12 cellular contexts compared by ENCODE assay signal in genomic region chrX:12891915-12892506, GRCh38. TPM values are rescaled to one million over a fixed set of nuclear protein-coding genes. Genes with fewer than 3 reads are reported as not detected.
DNase-seq lines count a peak whose midpoint lies in the region; ATAC-seq and TF ChIP-seq lines count a peak whose summit lies in the region.
"Had no signal": no experiment of that assay in that cellular context is flagged by ENCODE, and none has a peak within 500 bp of the region (broad histone marks: within the 10 kb centered on the region; RNA-seq: fewer than 3 reads in every experiment).

No MANE protein-coding gene starts in this region.

- H3K4me3 Mint-ChIP-seq in activated CD8-positive, alpha-beta T cell treated with anti-CD3 and anti-CD28 coated beads for 36 hours: no peak overlapping the region
- no peak overlapping the region for H3K4me3 Mint-ChIP-seq in osteocyte (ENCODE audit: unreplicated experiment)
- H3K4me3 Mint-ChIP-seq: activated naive CD8-positive, alpha-beta T cell had no signal

- H3K4me1 ChIP-seq in gastroesophageal sphincter (no peaks in the 10 kb centered on the region), colonic mucosa (no peaks in the 10 kb centered on the region)
- H3K4me1 ChIP-seq: lower lobe of right lung had no signal

- no peaks in the 10 kb centered on the region for H3K27me3 Mint-ChIP-seq in activated CD8-positive, alpha-beta T cell treated with anti-CD3 and anti-CD28 coated beads for 36 hours
- H3K27me3 Mint-ChIP-seq in osteocyte (ENCODE audit: unreplicated experiment): no peaks in the 10 kb centered on the region
- H3K27me3 Mint-ChIP-seq: activated naive CD8-positive, alpha-beta T cell had no signal

- H3K9ac ChIP-seq in colonic mucosa (ENCODE audit: low read depth in 2 of 2, low read length in 2 of 2): no peak overlapping the region

- CTCF ChIA-PET in activated CD8-positive, alpha-beta T cell treated with anti-CD3 and anti-CD28 coated beads for 36 hours (lab: Charles Lee): interaction anchor here (2.8 kb wide), 1 partner anchor 78 kb away, joined by 25 read pairs; no protein-coding TSS in a partner anchor

- no peak for TF ChIP-seq POLR2A in gastroesophageal sphincter (IDR thresholded peaks at IDR 0.05)

- TF ChIP-seq CTCF in activated CD8-positive, alpha-beta T cell treated with anti-CD3 and anti-CD28 coated beads for 36 hours (IDR thresholded peaks at IDR 0.05): no peak
- TF ChIP-seq CTCF in gastroesophageal sphincter (IDR thresholded peaks at IDR 0.05) (no peak), colonic mucosa (IDR thresholded peaks at IDR 0.05) (no peak), osteocyte (IDR thresholded peaks at IDR 0.05) (no peak)

- no peaks in the 10 kb centered on the region for H3K36me3 ChIP-seq in gastroesophageal sphincter
- no peaks in the 10 kb centered on the region for H3K36me3 ChIP-seq in colonic mucosa
- H3K36me3 ChIP-seq: lower lobe of right lung had no signal

- H3K27ac Mint-ChIP-seq in activated CD8-positive, alpha-beta T cell treated with anti-CD3 and anti-CD28 coated beads for 36 hours: no peak overlapping the region
- H3K27ac Mint-ChIP-seq in osteocyte (ENCODE audit: unreplicated experiment): no peak overlapping the region
- H3K27ac Mint-ChIP-seq: activated naive CD8-positive, alpha-beta T cell had no signal

- POLR2A ChIA-PET in activated CD8-positive, alpha-beta T cell treated with anti-CD3 and anti-CD28 coated beads for 36 hours (lab: Charles Lee): interaction anchor here (1.0 to 1.9 kb wide), 3 partner anchors 9 to 81 kb away, joined by 3 to 4 read pairs (median 3); no protein-coding TSS in a partner anchor

- H3K36me3 Mint-ChIP-seq in activated CD8-positive, alpha-beta T cell treated with anti-CD3 and anti-CD28 coated beads for 36 hours (ENCODE audit: low read depth): no peaks in the 10 kb centered on the region
- no peaks in the 10 kb centered on the region for H3K36me3 Mint-ChIP-seq in osteocyte (ENCODE audit: unreplicated experiment)
- H3K36me3 Mint-ChIP-seq: activated naive CD8-positive, alpha-beta T cell had no signal

- no peak for TF ChIP-seq EP300 in gastroesophageal sphincter (IDR thresholded peaks at IDR 0.05)

- ATAC-seq in GM18511 (IDR thresholded peaks at IDR 0.05; ENCODE audit: unreplicated experiment) (peak; percentile 57), GM19463 (IDR thresholded peaks at IDR 0.05; ENCODE audit: unreplicated experiment) (peak; percentile 56), HG02981 (IDR thresholded peaks at IDR 0.05; ENCODE audit: unreplicated experiment) (peak; percentile 45), gastroesophageal sphincter (no peak)
- peak; percentile 38 for ATAC-seq in activated CD8-positive, alpha-beta T cell treated with anti-CD3 and anti-CD28 coated beads for 36 hours

- WGBS in gastroesophageal sphincter (ENCODE audit: low coverage in 1 of 2), 2 donors: 25 to 48% methylated on average over 2 of the region's 2 CpGs

- H3K9me3 Mint-ChIP-seq in activated CD8-positive, alpha-beta T cell treated with anti-CD3 and anti-CD28 coated beads for 36 hours: no peaks in the 10 kb centered on the region
- peaks cover 7% of the 10 kb centered on the region for H3K9me3 Mint-ChIP-seq in osteocyte (ENCODE audit: unreplicated experiment)

- intact Hi-C loops in activated CD8-positive, alpha-beta T cell treated with anti-CD3 and anti-CD28 coated beads for 36 hours (cut with micrococcal nuclease): loop anchor here (2.0 to 10.0 kb wide), 2 partner anchors 77 to 187 kb away; no protein-coding TSS in a partner anchor
- intact Hi-C loops in colonic mucosa (cut with DNase I): loop anchor here (5.0 kb wide), 1 partner anchor 80 kb away; no protein-coding TSS in a partner anchor

- H3K27me3 ChIP-seq in gastroesophageal sphincter: no peaks in the 10 kb centered on the region
- no peaks in the 10 kb centered on the region for H3K27me3 ChIP-seq in colonic mucosa

- H3K4me3 ChIP-seq in gastroesophageal sphincter: no peak overlapping the region
- H3K4me3 ChIP-seq in colonic mucosa: no peak overlapping the region
- H3K4me3 ChIP-seq: lower lobe of right lung had no signal

- DNase-seq in activated CD8-positive, alpha-beta T cell treated with anti-CD3 and anti-CD28 coated beads for 36 hours: no peak
- DNase-seq in DMS79 treated with DMSO at 0.1 percent for 48 hours (lab: John Stamatoyannopoulos, UW) (no peak), colonic mucosa (no peak), osteocyte (ENCODE audit: extremely low spot score, unreplicated experiment) (no peak)
- DNase-seq: activated CD4-positive, CD25-positive, alpha-beta regulatory T cell; lower lobe of right lung had no signal

- H3K4me1 Mint-ChIP-seq in activated CD8-positive, alpha-beta T cell treated with anti-CD3 and anti-CD28 coated beads for 36 hours (ENCODE audit: low read depth): peaks cover 33% of the 10 kb centered on the region
- H3K4me1 Mint-ChIP-seq in osteocyte (ENCODE audit: unreplicated experiment): no peaks in the 10 kb centered on the region

- no peak overlapping the region for H3K27ac ChIP-seq in gastroesophageal sphincter
- no peak overlapping the region for H3K27ac ChIP-seq in colonic mucosa
- H3K27ac ChIP-seq: lower lobe of right lung had no signal

- H3K9me3 ChIP-seq in gastroesophageal sphincter (no peaks in the 10 kb centered on the region), colonic mucosa (no peaks in the 10 kb centered on the region)
- H3K9me3 ChIP-seq: lower lobe of right lung had no signal

RNA-seq across cellular contexts. Expression of gene TLR8, which starts 14.4 kb away (rescaled TPM):
- total RNA-seq in activated CD8-positive, alpha-beta T cell treated with anti-CD3 and anti-CD28 coated beads for 36 hours: not detected
- total RNA-seq in gastroesophageal sphincter (1 to 10 TPM in 2 of 4 donors, under 1 TPM in 2; 0.47 to 6.7 (median 1.7) TPM), colonic mucosa (1 to 10 TPM in 1 of 2 donors, under 1 TPM in 1; 0.35 to 1.6 TPM), osteocyte (not detected in 2 replicates)
- total RNA-seq: pulmonary artery endothelial cell had no signal

RNA-seq across cellular contexts. Expression of gene TLR7, which starts 25.1 kb away (rescaled TPM):
- total RNA-seq in activated CD8-positive, alpha-beta T cell treated with anti-CD3 and anti-CD28 coated beads for 36 hours: under 1 TPM; 0.07 to 0.13 TPM
- total RNA-seq in gastroesophageal sphincter (1 to 10 TPM in 1 of 4 donors, under 1 TPM in 3; 0.27 to 1.3 (median 0.49) TPM), colonic mucosa (1 to 10 TPM in 1 of 2 donors, under 1 TPM in 1; 0.27 to 1.3 TPM), osteocyte (not detected in 2 replicates)
- total RNA-seq: pulmonary artery endothelial cell had no signal
